8 cellular contexts compared by ENCODE assay signal in the genomic region with DNA sequence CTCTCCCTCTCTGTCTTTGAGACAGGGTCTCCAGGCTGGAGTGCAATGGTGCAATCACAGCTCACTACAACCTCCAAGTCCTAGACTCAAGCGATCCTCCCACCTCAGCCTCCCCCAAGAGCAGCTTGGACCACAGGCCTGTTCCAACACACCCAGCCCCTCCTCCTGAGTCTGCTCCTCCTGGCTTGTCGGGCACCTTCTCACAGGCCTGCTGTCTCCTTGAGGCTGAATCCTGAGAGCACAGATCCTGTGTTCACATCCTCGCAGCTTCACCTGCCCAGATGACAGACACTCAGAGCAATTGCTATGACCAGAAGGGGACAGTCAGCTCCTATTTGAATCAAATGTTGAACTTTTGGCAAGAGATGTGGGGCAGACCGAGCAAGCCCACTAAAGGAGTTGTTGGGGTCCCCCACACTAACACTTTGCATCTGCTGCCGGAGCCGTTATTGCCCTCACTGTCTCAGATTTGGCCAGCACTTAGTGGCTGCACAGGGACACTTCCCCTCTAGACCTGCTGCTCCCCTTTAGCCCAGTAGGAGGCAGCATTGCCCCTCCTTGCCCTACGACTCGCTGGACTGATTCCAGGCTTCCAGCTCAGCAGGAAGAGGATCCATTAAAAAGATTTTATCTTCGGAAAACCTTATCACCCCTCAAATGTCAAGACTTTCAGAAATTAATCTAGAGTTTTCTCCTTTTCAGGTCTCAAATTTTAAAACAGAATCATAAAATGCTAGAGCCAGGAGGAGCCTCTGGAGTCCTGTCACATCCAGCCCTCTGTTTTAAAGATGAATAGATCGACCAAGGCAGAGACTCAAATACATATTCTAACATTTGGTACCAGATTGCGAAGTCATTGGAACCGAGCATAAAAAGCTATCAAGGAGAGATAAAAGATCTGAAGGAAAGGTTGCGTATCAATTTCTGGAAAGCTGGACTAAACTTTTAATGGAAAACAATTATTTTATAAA.
DNase-seq lines count a peak whose midpoint lies in the region; ATAC-seq and TF ChIP-seq lines count a peak whose summit lies in the region.

No MANE protein-coding gene starts in this region.

- peak; percentile 95 for ATAC-seq in WTC11

- H3K27ac Mint-ChIP-seq in HFFc6 = no peak overlapping the region
- no peak overlapping the region; the same call in 1 of the 2 replicates for H3K27ac Mint-ChIP-seq in WTC11

- no peaks in the 10 kb centered on the region for H3K36me3 Mint-ChIP-seq in HFFc6 (ENCODE audit: low read depth)
- no peaks in the 10 kb centered on the region for H3K36me3 Mint-ChIP-seq in WTC11

- no peaks in the 10 kb centered on the region for H3K9me3 Mint-ChIP-seq in HFFc6
- H3K9me3 Mint-ChIP-seq in WTC11 = 0 out of 2 replicates have a peak, but pooled peaks cover 4% of the 10 kb centered on the region

- no peaks in the 10 kb centered on the region for H3K36me3 ChIP-seq in kidney epithelial cell (ENCODE audit: control insufficient read depth, insufficient read depth, low read length)

- H3K4me1 Mint-ChIP-seq in HFFc6 (ENCODE audit: low read depth) = peaks cover 22% of the 10 kb centered on the region
- H3K4me1 Mint-ChIP-seq in WTC11 = peaks cover 22% of the 10 kb centered on the region

- CTCF ChIA-PET in WTC11 (lab: Charles Lee) = interaction anchor here (0.6 to 2.3 kb wide), 39 partner anchors 7 to 466 kb away, joined by 3 to 24 read pairs (median 4); no protein-coding TSS in a partner anchor

- peak; percentile 47 for DNase-seq in HFFc6
- peak; percentile 35 to 58 for DNase-seq in NCI-H187 (lab: John Stamatoyannopoulos, UW)
- peak; percentile 85 for DNase-seq in WTC11 (ENCODE audit: low spot score)
- DNase-seq in central memory CD4-positive, alpha-beta T cell = peak; percentile 37
- DNase-seq in kidney epithelial cell (ENCODE audit: low read depth) = no peak
- peak; percentile 9 for DNase-seq in stimulated activated CD4-positive, alpha-beta T cell treated with anti-CD3 and anti-CD28 coated beads, Interleukin-2, amount 100 ng/mL, for 4 hours (ENCODE audit: low read depth)
- no peak for DNase-seq in occipital lobe (lab: John Stamatoyannopoulos, UW)

- peak; percentile 29 for TF ChIP-seq CTCF in GM12801 (IDR thresholded peaks at IDR 0.05; ENCODE audit: extremely low read depth, insufficient read length)
- peak; percentile 97 for TF ChIP-seq CTCF in HFFc6 (IDR thresholded peaks at IDR 0.05)
- TF ChIP-seq CTCF in WTC11 (IDR thresholded peaks at IDR 0.05) = peak; percentile 95
- TF ChIP-seq CTCF in kidney epithelial cell (IDR thresholded peaks at IDR 0.05; ENCODE audit: insufficient read depth, low read length, poor library complexity, severe bottlenecking) = peak; percentile 94

- no peak overlapping the region for H3K4me3 ChIP-seq in kidney epithelial cell (ENCODE audit: low read depth, low read length)

- H3K27me3 Mint-ChIP-seq in HFFc6 (ENCODE audit: insufficient read depth) (peaks cover 6% of the 10 kb centered on the region), WTC11 (ENCODE audit: low read depth) (no peaks in the 10 kb centered on the region)

- peak overlapping the region; percentile 68 for H3K4me3 Mint-ChIP-seq in HFFc6
- H3K4me3 Mint-ChIP-seq in WTC11 = no peak overlapping the region

- H3K27me3 ChIP-seq in kidney epithelial cell (ENCODE audit: control insufficient read depth, insufficient read depth, low read length) = no peaks in the 10 kb centered on the region

- POLR2A ChIA-PET in WTC11 (lab: Charles Lee) = interaction anchor here (1.0 kb wide), 1 partner anchor 167 kb away, joined by 3 read pairs; no protein-coding TSS in a partner anchor

TF ChIP-seq in WTC11, 78 proteins besides CTCF, POLR2A, EP300 and RAD21 (continues in another document):
- TF ChIP-seq ZNF532 (CRISPR knock-in tag; IDR thresholded peaks at IDR 0.05; ENCODE audit: borderline replicate concordance) (no peak), ZNF263 (CRISPR knock-in tag; IDR thresholded peaks at IDR 0.05; ENCODE audit: low read depth) (no peak), ATF1 (CRISPR knock-in tag; IDR thresholded peaks at IDR 0.05) (no peak), ZNF121 (CRISPR knock-in tag; IDR thresholded peaks at IDR 0.05) (no peak), HMGA2 (CRISPR knock-in tag; IDR thresholded peaks at IDR 0.05) (no peak), ELF4 (CRISPR knock-in tag; IDR thresholded peaks at IDR 0.05; ENCODE audit: low read depth) (no peak)
- TF ChIP-seq, protein P1, sequence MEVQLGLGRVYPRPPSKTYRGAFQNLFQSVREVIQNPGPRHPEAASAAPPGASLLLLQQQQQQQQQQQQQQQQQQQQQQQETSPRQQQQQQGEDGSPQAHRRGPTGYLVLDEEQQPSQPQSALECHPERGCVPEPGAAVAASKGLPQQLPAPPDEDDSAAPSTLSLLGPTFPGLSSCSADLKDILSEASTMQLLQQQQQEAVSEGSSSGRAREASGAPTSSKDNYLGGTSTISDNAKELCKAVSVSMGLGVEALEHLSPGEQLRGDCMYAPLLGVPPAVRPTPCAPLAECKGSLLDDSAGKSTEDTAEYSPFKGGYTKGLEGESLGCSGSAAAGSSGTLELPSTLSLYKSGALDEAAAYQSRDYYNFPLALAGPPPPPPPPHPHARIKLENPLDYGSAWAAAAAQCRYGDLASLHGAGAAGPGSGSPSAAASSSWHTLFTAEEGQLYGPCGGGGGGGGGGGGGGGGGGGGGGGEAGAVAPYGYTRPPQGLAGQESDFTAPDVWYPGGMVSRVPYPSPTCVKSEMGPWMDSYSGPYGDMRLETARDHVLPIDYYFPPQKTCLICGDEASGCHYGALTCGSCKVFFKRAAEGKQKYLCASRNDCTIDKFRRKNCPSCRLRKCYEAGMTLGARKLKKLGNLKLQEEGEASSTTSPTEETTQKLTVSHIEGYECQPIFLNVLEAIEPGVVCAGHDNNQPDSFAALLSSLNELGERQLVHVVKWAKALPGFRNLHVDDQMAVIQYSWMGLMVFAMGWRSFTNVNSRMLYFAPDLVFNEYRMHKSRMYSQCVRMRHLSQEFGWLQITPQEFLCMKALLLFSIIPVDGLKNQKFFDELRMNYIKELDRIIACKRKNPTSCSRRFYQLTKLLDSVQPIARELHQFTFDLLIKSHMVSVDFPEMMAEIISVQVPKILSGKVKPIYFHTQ (CRISPR knock-in tag; IDR thresholded peaks at IDR 0.05) = no peak
- TF ChIP-seq, protein P2, sequence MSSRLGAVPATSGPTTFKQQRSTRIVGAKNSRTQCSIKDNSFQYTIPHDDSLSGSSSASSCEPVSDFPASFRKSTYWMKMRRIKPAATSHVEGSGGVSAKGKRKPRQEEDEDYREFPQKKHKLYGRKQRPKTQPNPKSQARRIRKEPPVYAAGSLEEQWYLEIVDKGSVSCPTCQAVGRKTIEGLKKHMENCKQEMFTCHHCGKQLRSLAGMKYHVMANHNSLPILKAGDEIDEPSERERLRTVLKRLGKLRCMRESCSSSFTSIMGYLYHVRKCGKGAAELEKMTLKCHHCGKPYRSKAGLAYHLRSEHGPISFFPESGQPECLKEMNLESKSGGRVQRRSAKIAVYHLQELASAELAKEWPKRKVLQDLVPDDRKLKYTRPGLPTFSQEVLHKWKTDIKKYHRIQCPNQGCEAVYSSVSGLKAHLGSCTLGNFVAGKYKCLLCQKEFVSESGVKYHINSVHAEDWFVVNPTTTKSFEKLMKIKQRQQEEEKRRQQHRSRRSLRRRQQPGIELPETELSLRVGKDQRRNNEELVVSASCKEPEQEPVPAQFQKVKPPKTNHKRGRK (CRISPR knock-in tag; IDR thresholded peaks at IDR 0.05; ENCODE audit: borderline replicate concordance) = no peak

Comparison
In these comparisons a context has a peak if more than half of its experiments do, and no peak if none do; other contexts are left out.
1. CTCF ChIP-seq: peak in every context shown above with its lines; median percentile 97 in HFFc6; 95 in WTC11; 94 in kidney epithelial cell; 29 in GM12801.
2. DNase-seq: peak in HFFc6 (single experiment), NCI-H187 (2 of 2), WTC11 (single experiment), central memory CD4-positive, alpha-beta T cell (single experiment) and stimulated activated CD4-positive, alpha-beta T cell treated with anti-CD3 and anti-CD28 coated beads, Interleukin-2, amount 100 ng/mL, for 4 hours (single experiment); none in kidney epithelial cell (single experiment) and occipital lobe (single experiment).